In genomic region chr13:81012031-81012430, GRCh38 we compare ENCODE assay signal across 19 cellular contexts.
DNase-seq lines count a peak whose midpoint lies in the region; ATAC-seq and TF ChIP-seq lines count a peak whose summit lies in the region.
"Had no signal": no experiment of that assay in that cellular context is flagged by ENCODE, and none has a peak within 500 bp of the region (broad histone marks: within the 10 kb centered on the region; RNA-seq: fewer than 3 reads in every experiment).

No MANE protein-coding gene starts in this region.

- H3K4me1 Mint-ChIP-seq in HFFc6 (ENCODE audit: low read depth) (no peaks in the 10 kb centered on the region), endodermal cell (no peaks in the 10 kb centered on the region)
- H3K4me1 Mint-ChIP-seq in activated CD4-positive, alpha-beta T cell treated with anti-CD3 and anti-CD28 coated beads for 36 hours, result no peaks in the 10 kb centered on the region
- H3K4me1 Mint-ChIP-seq: IgD-negative memory B cell had no signal

- H3K79me2 ChIP-seq in OCI-LY3 (ENCODE audit: low read length), result no peaks in the 10 kb centered on the region

- peaks cover 25% of the 10 kb centered on the region for H3K9me3 Mint-ChIP-seq in HFFc6
- peaks cover 25% of the 10 kb centered on the region for H3K9me3 Mint-ChIP-seq in endodermal cell
- H3K9me3 Mint-ChIP-seq in activated CD4-positive, alpha-beta T cell treated with anti-CD3 and anti-CD28 coated beads for 36 hours (ENCODE audit: low read depth), result peaks cover 12% of the 10 kb centered on the region

- DNase-seq in HFFc6 (no peak), endodermal cell (no peak), dorsolateral prefrontal cortex (no peak), NAMALWA (ENCODE audit: low spot score) (no peak)
- DNase-seq in activated CD4-positive, alpha-beta T cell treated with anti-CD3 and anti-CD28 coated beads for 36 hours, result no peak
- DNase-seq: MV-4-11; NCI-H187; NCI-H2107; NCI-H446 treated with DMSO at 0.1 percent for 48 hours; NCI-H526 treated with DMSO at 0.1 percent for 48 hours; NK-92 treated with Interleukin-12 subunit alpha and Interleukin-12 subunit beta, amount 100 ng/mL, for 24 hours; OCI-M1; T-helper 1 cell had no signal

- no peaks in the 10 kb centered on the region for H3K27me3 Mint-ChIP-seq in HFFc6 (ENCODE audit: insufficient read depth)
- H3K27me3 Mint-ChIP-seq in endodermal cell (ENCODE audit: insufficient read depth), result no peaks in the 10 kb centered on the region
- H3K27me3 Mint-ChIP-seq in activated CD4-positive, alpha-beta T cell treated with anti-CD3 and anti-CD28 coated beads for 36 hours, result no peaks in the 10 kb centered on the region
- H3K27me3 Mint-ChIP-seq: IgD-negative memory B cell had no signal

- no peaks in the 10 kb centered on the region for H4K20me1 ChIP-seq in OCI-LY3 (ENCODE audit: insufficient read depth, low read length)
- H4K20me1 ChIP-seq: BLaER1 had no signal

- TF ChIP-seq CTCF in HFFc6 (IDR thresholded peaks at IDR 0.05) (peak; percentile 21; the same call in 1 of the 2 replicates), OCI-LY3 (IDR thresholded peaks at IDR 0.05; ENCODE audit: low read depth, low read length) (peak; percentile 19; the same call in 1 of the 2 replicates), endodermal cell (conservative IDR thresholded peaks at IDR 0.05) (peak; percentile 54), dorsolateral prefrontal cortex (IDR thresholded peaks at IDR 0.05 in 54 of 56, conservative IDR thresholded peaks at IDR 0.05 in 2 of 56; ENCODE audit: low read depth in 1 of 56, partially characterized antibody in 56 of 56) (no peak)

- no peak overlapping the region for H3K9ac ChIP-seq in OCI-LY3 (ENCODE audit: low read length)
- no peak overlapping the region for H3K9ac ChIP-seq in endodermal cell (ENCODE audit: extremely low read depth, low read length, poor library complexity, severe bottlenecking)
- H3K9ac ChIP-seq: BLaER1 had no signal

- no peaks in the 10 kb centered on the region for H3K36me3 Mint-ChIP-seq in HFFc6 (ENCODE audit: low read depth)
- peaks cover 4% of the 10 kb centered on the region for H3K36me3 Mint-ChIP-seq in endodermal cell (ENCODE audit: low read depth)
- no peaks in the 10 kb centered on the region for H3K36me3 Mint-ChIP-seq in activated CD4-positive, alpha-beta T cell treated with anti-CD3 and anti-CD28 coated beads for 36 hours (ENCODE audit: low read depth)
- H3K36me3 Mint-ChIP-seq: IgD-negative memory B cell had no signal

- CTCF ChIA-PET in activated CD4-positive, alpha-beta T cell treated with anti-CD3 and anti-CD28 coated beads for 36 hours (lab: Charles Lee), result no interaction called here

- H3K9me3 ChIP-seq in OCI-LY3 (ENCODE audit: insufficient read depth, low read length) (peaks cover 8% of the 10 kb centered on the region), endodermal cell (ENCODE audit: control insufficient read depth, low read length) (peaks cover 26% of the 10 kb centered on the region)

- ATAC-seq in GM21529 (IDR thresholded peaks at IDR 0.05; ENCODE audit: unreplicated experiment), result no peak
- ATAC-seq in activated CD4-positive, alpha-beta T cell treated with anti-CD3 and anti-CD28 coated beads for 36 hours, result no peak

- H3K4me3 Mint-ChIP-seq in HFFc6 (no peak overlapping the region), endodermal cell (no peak overlapping the region)
- H3K4me3 Mint-ChIP-seq in activated CD4-positive, alpha-beta T cell treated with anti-CD3 and anti-CD28 coated beads for 36 hours, result no peak overlapping the region

- H3K4me2 ChIP-seq in OCI-LY3 (ENCODE audit: low read length), result no peak overlapping the region
- H3K4me2 ChIP-seq: BLaER1 had no signal

- POLR2A ChIA-PET in activated CD4-positive, alpha-beta T cell treated with anti-CD3 and anti-CD28 coated beads for 36 hours (lab: Charles Lee), result no interaction called here

- H3K4me1 ChIP-seq in OCI-LY3 (ENCODE audit: low read length), result no peaks in the 10 kb centered on the region
- no peaks in the 10 kb centered on the region for H3K4me1 ChIP-seq in endodermal cell (ENCODE audit: control insufficient read depth, insufficient read depth, low read length)
- H3K4me1 ChIP-seq: BLaER1, SJCRH30 had no signal

- no peaks in the 10 kb centered on the region for H3K36me3 ChIP-seq in OCI-LY3 (replicated peaks; ENCODE audit: low read depth, low read length)
- no peaks in the 10 kb centered on the region for H3K36me3 ChIP-seq in endodermal cell (ENCODE audit: control insufficient read depth, insufficient read depth, low read length)
- H3K36me3 ChIP-seq: BLaER1, SJCRH30 had no signal

- WGBS in endodermal cell (ENCODE audit: insufficient coverage in 1 of 2, insufficient read length in 1 of 2), 2 experiments, result 86 to 88% methylated on average over 4 of the region's 4 CpGs

- no peak overlapping the region for H2AFZ ChIP-seq in OCI-LY3 (ENCODE audit: low read depth, low read length)

- H3K27ac Mint-ChIP-seq in HFFc6, result no peak overlapping the region
- no peak overlapping the region for H3K27ac Mint-ChIP-seq in endodermal cell
- no peak overlapping the region for H3K27ac Mint-ChIP-seq in activated CD4-positive, alpha-beta T cell treated with anti-CD3 and anti-CD28 coated beads for 36 hours
- H3K27ac Mint-ChIP-seq: IgD-negative memory B cell had no signal

- no peaks in the 10 kb centered on the region for H3K27me3 ChIP-seq in OCI-LY3 (ENCODE audit: low read depth, low read length)
- H3K27me3 ChIP-seq in endodermal cell (ENCODE audit: control insufficient read depth, insufficient read depth, low read length, poor library complexity, severe bottlenecking), result no peaks in the 10 kb centered on the region
- no peaks in the 10 kb centered on the region for H3K27me3 ChIP-seq in dorsolateral prefrontal cortex
- H3K27me3 ChIP-seq: BLaER1, SJCRH30 had no signal

- intact Hi-C loops in dorsolateral prefrontal cortex (cut with DNase I), result no loop called here
- intact Hi-C loops in activated CD4-positive, alpha-beta T cell treated with anti-CD3 and anti-CD28 coated beads for 36 hours (cut with DNase I, micrococcal nuclease), result no loop called here

- H3K4me3 ChIP-seq in OCI-LY3 (ENCODE audit: low read length), result no peak overlapping the region
- H3K4me3 ChIP-seq in endodermal cell (ENCODE audit: low read length), result no peak overlapping the region
- no peak overlapping the region for H3K4me3 ChIP-seq in dorsolateral prefrontal cortex
- H3K4me3 ChIP-seq: BLaER1, SJCRH30 had no signal

- H3K27ac ChIP-seq in OCI-LY3 (ENCODE audit: low read length), result no peak overlapping the region
- no peak overlapping the region for H3K27ac ChIP-seq in endodermal cell (ENCODE audit: low read depth, low read length)
- no peak overlapping the region for H3K27ac ChIP-seq in dorsolateral prefrontal cortex
- H3K27ac ChIP-seq: BLaER1, HL-60, SJCRH30 had no signal

Comparison
In these comparisons a context has a peak if more than half of its experiments do, and no peak if none do; other contexts are left out.
1. CTCF ChIP-seq: peak in HFFc6 (single experiment), OCI-LY3 (single experiment) and endodermal cell (single experiment); none in dorsolateral prefrontal cortex (0 of 56).